13 cellular contexts compared by ENCODE assay signal in the genomic region with DNA sequence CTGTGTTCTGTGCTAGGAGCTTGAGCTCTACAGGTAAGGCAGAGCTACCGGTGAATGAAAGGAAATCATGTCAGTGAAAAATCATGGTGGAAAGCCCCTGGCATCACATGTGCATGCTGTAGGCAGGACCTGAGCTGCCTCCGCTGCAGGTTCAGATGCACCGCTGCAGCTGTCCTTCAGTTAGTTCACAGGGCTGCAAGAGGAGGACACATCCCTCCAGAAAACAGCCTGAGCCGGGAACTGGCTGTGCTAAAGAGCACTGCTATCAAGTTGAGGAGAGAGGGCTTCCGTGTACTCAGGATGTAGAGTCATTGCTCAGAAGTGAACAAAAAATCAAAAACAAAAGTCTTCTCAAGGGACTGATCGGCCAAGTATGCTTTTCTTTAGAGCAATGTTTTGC.
A peak's percentile ranks its signal among the peaks of the same experiment; 100 is the strongest.
DNase-seq lines count a peak whose midpoint lies in the region; ATAC-seq and TF ChIP-seq lines count a peak whose summit lies in the region.
"Had no signal": no experiment of that assay in that cellular context is flagged by ENCODE, and none has a peak within 500 bp of the region (broad histone marks: within the 10 kb centered on the region; RNA-seq: fewer than 3 reads in every experiment).

No MANE protein-coding gene starts in this region.

- DNase-seq in activated gamma-delta T cell treated with Interleukin-2 at 50 U/mL for 16 hours = peak; percentile 12
- DNase-seq in activated gamma-delta T cell (lab: John Stamatoyannopoulos, UW) = no peak
- peak; percentile 65 for DNase-seq in activated T-cell treated with anti-CD3 and anti-CD28 coated beads, Interleukin-2, amount 50 U/mL, for 24 hours
- peak in 1 of 3 experiments; percentile 26 for DNase-seq in effector memory CD8-positive, alpha-beta T cell
- DNase-seq in testis = peak; percentile 63
- DNase-seq in NOMO-1 treated with dmso at 0.1 percent for 144 hours (lab: John Stamatoyannopoulos, UW; ENCODE audit: unreplicated experiment) = no peak
- DNase-seq: aorta, Caco-2, HFFc6, NCI-H2227 treated with DMSO at 0.1 percent for 48 hours, SK-N-SH had no signal

- H3K36me3 Mint-ChIP-seq in activated T-cell treated with anti-CD3 and anti-CD28 coated beads, Interleukin-2, amount 50 U/mL, for 24 hours (ENCODE audit: low read depth) = peaks cover 44% of the 10 kb centered on the region
- H3K36me3 Mint-ChIP-seq in effector memory CD8-positive, alpha-beta T cell (ENCODE audit: insufficient read depth) = peaks cover 11% of the 10 kb centered on the region

- intact Hi-C loops in testis (cut with DNase I; ENCODE audit: low total_unique reads) = no loop called here

- peaks cover 13% of the 10 kb centered on the region for H3K4me1 ChIP-seq in testis
- H3K4me1 ChIP-seq: Caco-2 had no signal

- peak overlapping the region; percentile 69 for H3K4me3 Mint-ChIP-seq in activated T-cell treated with anti-CD3 and anti-CD28 coated beads, Interleukin-2, amount 50 U/mL, for 24 hours
- peak overlapping the region; percentile 67 for H3K4me3 Mint-ChIP-seq in effector memory CD8-positive, alpha-beta T cell
- H3K4me3 Mint-ChIP-seq: HFFc6 had no signal

- H3K36me3 ChIP-seq in testis (ENCODE audit: low read depth, missing control alignments) = no peaks in the 10 kb centered on the region

- H3K4me1 Mint-ChIP-seq in activated T-cell treated with anti-CD3 and anti-CD28 coated beads, Interleukin-2, amount 50 U/mL, for 24 hours (ENCODE audit: low read depth) = peaks cover 60% of the 10 kb centered on the region
- peaks cover 44 to 49% of the 10 kb centered on the region in 2 donors for H3K4me1 Mint-ChIP-seq in effector memory CD8-positive, alpha-beta T cell (ENCODE audit: low read depth in 2 of 2)

- ATAC-seq in effector memory CD8-positive, alpha-beta T cell (replicated peaks) = peak; percentile 40
- ATAC-seq in GM18873 (IDR thresholded peaks at IDR 0.05; ENCODE audit: low FRiP score, unreplicated experiment) = no peak
- no peak for ATAC-seq in HG02884 (IDR thresholded peaks at IDR 0.05; ENCODE audit: unreplicated experiment)

- H3K27ac Mint-ChIP-seq in activated T-cell treated with anti-CD3 and anti-CD28 coated beads, Interleukin-2, amount 50 U/mL, for 24 hours = peak overlapping the region; percentile 97
- peak overlapping the region in 1 of 2 donors; percentile 16 for H3K27ac Mint-ChIP-seq in effector memory CD8-positive, alpha-beta T cell
- H3K27ac Mint-ChIP-seq: HFFc6 had no signal

- no peak for TF ChIP-seq CTCF in testis (IDR thresholded peaks at IDR 0.05)

- H3K27me3 Mint-ChIP-seq in activated T-cell treated with anti-CD3 and anti-CD28 coated beads, Interleukin-2, amount 50 U/mL, for 24 hours = no peaks in the 10 kb centered on the region
- no peaks in the 10 kb centered on the region for H3K27me3 Mint-ChIP-seq in effector memory CD8-positive, alpha-beta T cell

- WGBS in testis, 2 donors = 51 to 61% methylated on average over 6 of the region's 6 CpGs

- H3K27me3 ChIP-seq in testis = no peaks in the 10 kb centered on the region

- no peak overlapping the region for H3K4me3 ChIP-seq in testis

- TF ChIP-seq POLR2A in testis (IDR thresholded peaks at IDR 0.05) = no peak

- no peaks in the 10 kb centered on the region for H3K9me3 ChIP-seq in testis
- H3K9me3 ChIP-seq: Caco-2, SK-N-SH had no signal

- peaks cover 2% of the 10 kb centered on the region for H3K9me3 Mint-ChIP-seq in activated T-cell treated with anti-CD3 and anti-CD28 coated beads, Interleukin-2, amount 50 U/mL, for 24 hours
- H3K9me3 Mint-ChIP-seq in effector memory CD8-positive, alpha-beta T cell = no peaks in the 10 kb centered on the region
- H3K9me3 Mint-ChIP-seq: HFFc6 had no signal

- no peak overlapping the region for H3K27ac ChIP-seq in testis

Comparison
In these comparisons a context has a peak if more than half of its experiments do, and no peak if none do; other contexts are left out.
1. DNase-seq: peak in activated gamma-delta T cell treated with Interleukin-2 at 50 U/mL for 16 hours (single experiment), activated T-cell treated with anti-CD3 and anti-CD28 coated beads, Interleukin-2, amount 50 U/mL, for 24 hours (single experiment) and testis (single experiment); none in activated gamma-delta T cell (single experiment) and NOMO-1 treated with dmso at 0.1 percent for 144 hours (single experiment).